Comparison of ENCODE assay signal across 6 cellular contexts in genomic region chr18:506801-507200, GRCh38. TPM values are rescaled to one million over a fixed set of nuclear protein-coding genes. Genes with fewer than 3 reads are reported as not detected.
"Had no signal": no experiment of that assay in that cellular context is flagged by ENCODE, and none has a peak within 500 bp of the region (broad histone marks: within the 10 kb centered on the region; RNA-seq: fewer than 3 reads in every experiment).

No MANE protein-coding gene starts in this region.

- H2AFZ ChIP-seq: GM23338 had no signal

- H3K4me1 Mint-ChIP-seq: GM23338 had no signal

- H3K27ac Mint-ChIP-seq: GM23338, H9 had no signal

- ATAC-seq: GM23338 had no signal

- H3K4me3 ChIP-seq: GM23338 had no signal

- H3K4me2 ChIP-seq: GM23338 had no signal

- DNase-seq: H9, HCEC 1CT, IMR-90, KBM-7 had no signal

- H3K4me3 Mint-ChIP-seq: GM23338, H9 had no signal

RNA-seq across cellular contexts. Expression of gene COLEC12, which starts 6.3 kb away (rescaled TPM):
- total RNA-seq: HT-29 had no signal
